ENCODE assay signal across 8 cellular contexts in genomic region chr10:58336242-58336641, GRCh38. TPM values are rescaled to one million over a fixed set of nuclear protein-coding genes. Genes with fewer than 3 reads are reported as not detected.
DNase-seq lines count a peak whose midpoint lies in the region; ATAC-seq and TF ChIP-seq lines count a peak whose summit lies in the region.

No MANE protein-coding gene starts in this region.

- no peak for TF ChIP-seq RAD21 in Ishikawa (IDR thresholded peaks at IDR 0.05; ENCODE audit: low read depth)

- peaks cover 60% of the 10 kb centered on the region for H3K4me1 Mint-ChIP-seq in dendritic cell treated with granulocyte-macrophage colony-stimulating factor and Interleukin-4, amounts not matched to agents 40 ng/mL and 50 ng/mL, for 4 days (ENCODE audit: low read depth)
- H3K4me1 Mint-ChIP-seq in natural killer cell treated with Interleukin-12 subunit alpha and Interleukin-12 subunit beta and Interleukin-15 and Interleukin-18, amount 100 ng/mL, for 72 hours (ENCODE audit: low read depth in 2 of 2): peaks cover 25 to 28% of the 10 kb centered on the region in 2 donors

- H3K4me3 ChIP-seq in BLaER1 treated with 17β-estradiol and CSF1 and Interleukin-3, amounts not matched to agents 10 nM and 100 nM: peak overlapping the region; percentile 87 to 99 (median 97); a peak in 19 of 20 replicates

- DNase-seq in natural killer cell treated with Interleukin-12 subunit alpha and Interleukin-12 subunit beta and Interleukin-15 and Interleukin-18, amount 100 ng/mL, for 72 hours (ENCODE audit: low spot score): no peak
- DNase-seq in head of caudate nucleus: no peak
- DNase-seq in effector CD8-positive, alpha-beta T cell (lab: John Stamatoyannopoulos, UW): no peak

- H3K27me3 ChIP-seq in BLaER1 treated with 17β-estradiol and CSF1 and Interleukin-3, amounts not matched to agents 10 nM and 100 nM: no peaks in the 10 kb centered on the region

- H3K9me3 Mint-ChIP-seq in dendritic cell treated with granulocyte-macrophage colony-stimulating factor and Interleukin-4, amounts not matched to agents 40 ng/mL and 50 ng/mL, for 4 days: no peaks in the 10 kb centered on the region
- H3K9me3 Mint-ChIP-seq in natural killer cell treated with Interleukin-12 subunit alpha and Interleukin-12 subunit beta and Interleukin-15 and Interleukin-18, amount 100 ng/mL, for 72 hours: no peaks in the 10 kb centered on the region

- no peak for TF ChIP-seq EP300 in Ishikawa (IDR thresholded peaks at IDR 0.05; ENCODE audit: borderline replicate concordance)

- peaks cover 11% of the 10 kb centered on the region for H3K36me3 Mint-ChIP-seq in dendritic cell treated with granulocyte-macrophage colony-stimulating factor and Interleukin-4, amounts not matched to agents 40 ng/mL and 50 ng/mL, for 4 days (ENCODE audit: low read depth)
- no peaks in the 10 kb centered on the region for H3K36me3 Mint-ChIP-seq in natural killer cell treated with Interleukin-12 subunit alpha and Interleukin-12 subunit beta and Interleukin-15 and Interleukin-18, amount 100 ng/mL, for 72 hours

- H3K9me3 ChIP-seq in BLaER1 treated with 17β-estradiol and CSF1 and Interleukin-3, amounts not matched to agents 10 nM and 100 nM (replicated peaks in 1 of 11): no peaks in the 10 kb centered on the region

- intact Hi-C loops in dendritic cell treated with granulocyte-macrophage colony-stimulating factor and Interleukin-4, amounts not matched to agents 40 ng/mL and 50 ng/mL, for 4 days (cut with micrococcal nuclease): loop anchor here (10.0 kb wide), 1 partner anchor 71 kb away; the partner anchor contains the start of genes CISD1 and IPMK
- intact Hi-C loops in head of caudate nucleus (cut with DNase I): loop anchor here (10.0 kb wide), 1 partner anchor 49 kb away; the partner anchor contains the start of gene TFAM

- ATAC-seq in natural killer cell treated with Interleukin-12 subunit alpha and Interleukin-12 subunit beta and Interleukin-15 and Interleukin-18, amount 100 ng/mL, for 72 hours: no peak
- ATAC-seq in HG02973 (IDR thresholded peaks at IDR 0.05; ENCODE audit: unreplicated experiment) (no peak), GM19463 (IDR thresholded peaks at IDR 0.05; ENCODE audit: unreplicated experiment) (no peak)

- H3K4me2 ChIP-seq in BLaER1 treated with 17β-estradiol and CSF1 and Interleukin-3, amounts not matched to agents 10 nM and 100 nM: peak overlapping the region; percentile 75 to 96 (median 84)

- H3K4me1 ChIP-seq in BLaER1 treated with 17β-estradiol and CSF1 and Interleukin-3, amounts not matched to agents 10 nM and 100 nM: peaks cover 22 to 77% (median 35%) of the 10 kb centered on the region in 10 experiments

- H3K36me3 ChIP-seq in BLaER1 treated with 17β-estradiol and CSF1 and Interleukin-3, amounts not matched to agents 10 nM and 100 nM: peaks cover 0 to 25% (median 4%) of the 10 kb centered on the region in 11 experiments; a peak in 6 of 22 replicates

- H3K4me3 Mint-ChIP-seq in dendritic cell treated with granulocyte-macrophage colony-stimulating factor and Interleukin-4, amounts not matched to agents 40 ng/mL and 50 ng/mL, for 4 days: peak overlapping the region; percentile 83
- H3K4me3 Mint-ChIP-seq in natural killer cell treated with Interleukin-12 subunit alpha and Interleukin-12 subunit beta and Interleukin-15 and Interleukin-18, amount 100 ng/mL, for 72 hours: peak overlapping the region; percentile 96

- H3K27ac ChIP-seq in BLaER1 treated with 17β-estradiol and CSF1 and Interleukin-3, amounts not matched to agents 10 nM and 100 nM: peak overlapping the region in 3 of 11 experiments; percentile 88 to 92 (median 88); a peak in 5 of 22 replicates

- peaks cover 24 to 63% (median 57%) of the 10 kb centered on the region in 11 experiments; a peak in 19 of 22 replicates for H4K20me1 ChIP-seq in BLaER1 treated with 17β-estradiol and CSF1 and Interleukin-3, amounts not matched to agents 10 nM and 100 nM

- peak overlapping the region; percentile 90 to 98 (median 93); a peak in 16 of 22 replicates for H3K9ac ChIP-seq in BLaER1 treated with 17β-estradiol and CSF1 and Interleukin-3, amounts not matched to agents 10 nM and 100 nM

- H3K27ac Mint-ChIP-seq in dendritic cell treated with granulocyte-macrophage colony-stimulating factor and Interleukin-4, amounts not matched to agents 40 ng/mL and 50 ng/mL, for 4 days: peak overlapping the region; percentile 80
- H3K27ac Mint-ChIP-seq in natural killer cell treated with Interleukin-12 subunit alpha and Interleukin-12 subunit beta and Interleukin-15 and Interleukin-18, amount 100 ng/mL, for 72 hours: peak overlapping the region in 1 of 2 donors; percentile 92

- no peaks in the 10 kb centered on the region for H3K27me3 Mint-ChIP-seq in dendritic cell treated with granulocyte-macrophage colony-stimulating factor and Interleukin-4, amounts not matched to agents 40 ng/mL and 50 ng/mL, for 4 days
- peaks cover 11 to 15% of the 10 kb centered on the region in 2 donors for H3K27me3 Mint-ChIP-seq in natural killer cell treated with Interleukin-12 subunit alpha and Interleukin-12 subunit beta and Interleukin-15 and Interleukin-18, amount 100 ng/mL, for 72 hours

TF ChIP-seq in Ishikawa, 13 proteins besides CTCF, POLR2A, EP300 and RAD21:
- TF ChIP-seq NFIC (IDR thresholded peaks at IDR 0.05): no peak
- TF ChIP-seq, protein P1, sequence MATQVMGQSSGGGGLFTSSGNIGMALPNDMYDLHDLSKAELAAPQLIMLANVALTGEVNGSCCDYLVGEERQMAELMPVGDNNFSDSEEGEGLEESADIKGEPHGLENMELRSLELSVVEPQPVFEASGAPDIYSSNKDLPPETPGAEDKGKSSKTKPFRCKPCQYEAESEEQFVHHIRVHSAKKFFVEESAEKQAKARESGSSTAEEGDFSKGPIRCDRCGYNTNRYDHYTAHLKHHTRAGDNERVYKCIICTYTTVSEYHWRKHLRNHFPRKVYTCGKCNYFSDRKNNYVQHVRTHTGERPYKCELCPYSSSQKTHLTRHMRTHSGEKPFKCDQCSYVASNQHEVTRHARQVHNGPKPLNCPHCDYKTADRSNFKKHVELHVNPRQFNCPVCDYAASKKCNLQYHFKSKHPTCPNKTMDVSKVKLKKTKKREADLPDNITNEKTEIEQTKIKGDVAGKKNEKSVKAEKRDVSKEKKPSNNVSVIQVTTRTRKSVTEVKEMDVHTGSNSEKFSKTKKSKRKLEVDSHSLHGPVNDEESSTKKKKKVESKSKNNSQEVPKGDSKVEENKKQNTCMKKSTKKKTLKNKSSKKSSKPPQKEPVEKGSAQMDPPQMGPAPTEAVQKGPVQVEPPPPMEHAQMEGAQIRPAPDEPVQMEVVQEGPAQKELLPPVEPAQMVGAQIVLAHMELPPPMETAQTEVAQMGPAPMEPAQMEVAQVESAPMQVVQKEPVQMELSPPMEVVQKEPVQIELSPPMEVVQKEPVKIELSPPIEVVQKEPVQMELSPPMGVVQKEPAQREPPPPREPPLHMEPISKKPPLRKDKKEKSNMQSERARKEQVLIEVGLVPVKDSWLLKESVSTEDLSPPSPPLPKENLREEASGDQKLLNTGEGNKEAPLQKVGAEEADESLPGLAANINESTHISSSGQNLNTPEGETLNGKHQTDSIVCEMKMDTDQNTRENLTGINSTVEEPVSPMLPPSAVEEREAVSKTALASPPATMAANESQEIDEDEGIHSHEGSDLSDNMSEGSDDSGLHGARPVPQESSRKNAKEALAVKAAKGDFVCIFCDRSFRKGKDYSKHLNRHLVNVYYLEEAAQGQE (IDR thresholded peaks at IDR 0.05; ENCODE audit: low read depth): peak; percentile 42; the same call in 1 of the 2 replicates

RNA-seq across cellular contexts. Expression of gene UBE2D1, which starts 1.4 kb away (rescaled TPM):
- total RNA-seq in natural killer cell treated with Interleukin-12 subunit alpha and Interleukin-12 subunit beta and Interleukin-15 and Interleukin-18, amount 100 ng/mL, for 72 hours: 10 to 100 TPM; 12.7 to 14.6 TPM

RNA-seq across cellular contexts. Expression of gene TFAM, which starts 49.0 kb away (rescaled TPM):
- 10 to 100 TPM; 59.6 to 84.9 TPM for total RNA-seq in natural killer cell treated with Interleukin-12 subunit alpha and Interleukin-12 subunit beta and Interleukin-15 and Interleukin-18, amount 100 ng/mL, for 72 hours
